Comparison of ENCODE assay signal across 23 cellular contexts in genomic region chr1:3375256-3375655, GRCh38.
DNase-seq lines count a peak whose midpoint lies in the region; ATAC-seq and TF ChIP-seq lines count a peak whose summit lies in the region.
"Had no signal": no experiment of that assay in that cellular context is flagged by ENCODE, and none has a peak within 500 bp of the region (broad histone marks: within the 10 kb centered on the region; RNA-seq: fewer than 3 reads in every experiment).

No MANE protein-coding gene starts in this region.

- ATAC-seq in HG03039 (IDR thresholded peaks at IDR 0.05; ENCODE audit: unreplicated experiment) (no peak), HG03097 (IDR thresholded peaks at IDR 0.05; ENCODE audit: low FRiP score, unreplicated experiment) (no peak)
- no peak for ATAC-seq in activated T-cell treated with anti-CD3 and anti-CD28 coated beads, Interleukin-2, amount 50 U/mL, for 4 hours
- ATAC-seq: CD8-positive, alpha-beta T cell; GM12878; Panc1 had no signal

- H3K27ac Mint-ChIP-seq in HFFc6 = no peak overlapping the region
- H3K27ac Mint-ChIP-seq: B cell; CD8-positive, alpha-beta T cell had no signal

- no peaks in the 10 kb centered on the region for H3K36me3 ChIP-seq in neuronal stem cell (replicated peaks in 1 of 2; ENCODE audit: control insufficient read depth in 2 of 2, insufficient read depth in 2 of 2, low read length in 2 of 2)
- H3K36me3 ChIP-seq: MG63 had no signal

- H3K4me3 ChIP-seq in astrocyte of the spinal cord (ENCODE audit: low read depth, low read length) (no peak overlapping the region), neuronal stem cell (ENCODE audit: low read length in 2 of 2) (no peak overlapping the region)
- H3K4me3 ChIP-seq: GM12878, MG63 had no signal

- no peaks in the 10 kb centered on the region for H3K79me1 ChIP-seq in neuronal stem cell (ENCODE audit: low read depth, low read length)

- no peak overlapping the region for H3K4me3 Mint-ChIP-seq in HFFc6
- no peak overlapping the region for H3K4me3 Mint-ChIP-seq in activated T-cell treated with anti-CD3 and anti-CD28 coated beads, Interleukin-2, amount 50 U/mL, for 4 hours
- H3K4me3 Mint-ChIP-seq: B cell; CD8-positive, alpha-beta T cell had no signal

- peak overlapping the region; percentile 37 for H3K4ac ChIP-seq in neuronal stem cell (ENCODE audit: low read length)

- no peak overlapping the region for H2BK5ac ChIP-seq in neuronal stem cell (ENCODE audit: low read length)

- peaks cover 12% of the 10 kb centered on the region for H3K4me1 Mint-ChIP-seq in HFFc6 (ENCODE audit: low read depth)
- H3K4me1 Mint-ChIP-seq in activated T-cell treated with anti-CD3 and anti-CD28 coated beads, Interleukin-2, amount 50 U/mL, for 4 hours (ENCODE audit: low read depth) = peaks cover 13% of the 10 kb centered on the region
- H3K4me1 Mint-ChIP-seq: B cell had no signal

- no peaks in the 10 kb centered on the region for H3K36me3 Mint-ChIP-seq in HFFc6 (ENCODE audit: low read depth)
- no peaks in the 10 kb centered on the region for H3K36me3 Mint-ChIP-seq in activated T-cell treated with anti-CD3 and anti-CD28 coated beads, Interleukin-2, amount 50 U/mL, for 4 hours (ENCODE audit: insufficient read depth)
- H3K36me3 Mint-ChIP-seq: CD8-positive, alpha-beta T cell had no signal

- no peak overlapping the region for H3K27ac ChIP-seq in neuronal stem cell (replicated peaks; ENCODE audit: low read length)
- H3K27ac ChIP-seq: C4-2B had no signal

- H4K8ac ChIP-seq in neuronal stem cell (ENCODE audit: low read depth, low read length) = no peak overlapping the region

- peaks cover 0 to 4% of the 10 kb centered on the region in 2 donors for H3K9me3 ChIP-seq in neuronal stem cell (replicated peaks in 1 of 2; ENCODE audit: control insufficient read depth in 2 of 2, insufficient read depth in 1 of 2, low read depth in 1 of 2, low read length in 2 of 2)
- H3K9me3 ChIP-seq: Caco-2, MG63, SK-N-SH had no signal

- peak overlapping the region; percentile 88 for H2AK5ac ChIP-seq in neuronal stem cell (ENCODE audit: low read depth, low read length)

- H2BK15ac ChIP-seq in neuronal stem cell (ENCODE audit: low read length) = no peak overlapping the region

- no peak overlapping the region for H2BK12ac ChIP-seq in neuronal stem cell (ENCODE audit: low read length)

- TF ChIP-seq CTCF in HFFc6 (IDR thresholded peaks at IDR 0.05) = no peak
- no peak for TF ChIP-seq CTCF in astrocyte of the spinal cord (IDR thresholded peaks at IDR 0.05; ENCODE audit: low read depth, low read length)

- in situ Hi-C loops in astrocyte of the spinal cord (cut with HindIII; ENCODE audit: low sequenced_read_pairs) = no loop called here

- H3K9ac ChIP-seq in neuronal stem cell (ENCODE audit: low read depth, low read length, poor library complexity) = no peak overlapping the region
- H3K9ac ChIP-seq: SK-N-SH had no signal

- no peak overlapping the region for H4K91ac ChIP-seq in neuronal stem cell (ENCODE audit: low read depth, low read length, poor library complexity)

- peak overlapping the region; percentile 80 for H3K18ac ChIP-seq in neuronal stem cell (ENCODE audit: low read length)

- WGBS in neuronal stem cell (ENCODE audit: extremely low coverage in 2 of 2, insufficient read length in 2 of 2, insufficient replicate concordance in 1 of 2), 2 donors = no CpG with 5 or more reads among the region's 11 CpGs

- H3K23ac ChIP-seq in neuronal stem cell (ENCODE audit: low read depth, low read length, poor library complexity) = peak overlapping the region; percentile 16

- H3K4me1 ChIP-seq in neuronal stem cell (ENCODE audit: control insufficient read depth in 2 of 2, insufficient read depth in 1 of 2, low read depth in 1 of 2, low read length in 2 of 2) = no peaks in the 10 kb centered on the region
- H3K4me1 ChIP-seq: Caco-2 had no signal

- DNase-seq in Daoy (ENCODE audit: low read depth) (peak; percentile 35), HFFc6 (peak; percentile 12), astrocyte of the spinal cord (ENCODE audit: low read depth, low spot score) (peak; percentile 34), neuronal stem cell (ENCODE audit: low spot score) (no peak)
- no peak for DNase-seq in activated T-cell treated with anti-CD3 and anti-CD28 coated beads, Interleukin-2, amount 50 U/mL, for 4 hours
- DNase-seq: Caco-2; CD8-positive, alpha-beta T cell; EL; GDM1; HCEC 1CT; KBM-7; MG63; NCI-H1694; NCI-H2081; NCI-H2227 treated with DMSO at 0.1 percent for 48 hours; NCI-H526 treated with DMSO at 0.1 percent for 48 hours; SK-N-SH had no signal

- H3K4me2 ChIP-seq in neuronal stem cell (ENCODE audit: insufficient read depth, low read length, poor library complexity, severe bottlenecking) = no peak overlapping the region
- H3K4me2 ChIP-seq: SK-N-SH had no signal

- H3K27me3 ChIP-seq in neuronal stem cell (ENCODE audit: control insufficient read depth in 3 of 3, insufficient read depth in 3 of 3, low read depth in 1 of 3, low read length in 3 of 3) = peaks cover 0 to 26% (median 0%) of the 10 kb centered on the region in 3 experiments
- H3K27me3 ChIP-seq: MG63 had no signal

- no peak overlapping the region for H2AFZ ChIP-seq in neuronal stem cell (ENCODE audit: low read length)

- H2BK120ac ChIP-seq in neuronal stem cell (ENCODE audit: low read depth, low read length) = no peak overlapping the region

- H3K9me3 Mint-ChIP-seq in HFFc6 = no peaks in the 10 kb centered on the region
- no peaks in the 10 kb centered on the region for H3K9me3 Mint-ChIP-seq in activated T-cell treated with anti-CD3 and anti-CD28 coated beads, Interleukin-2, amount 50 U/mL, for 4 hours
- H3K9me3 Mint-ChIP-seq: CD8-positive, alpha-beta T cell had no signal

- H3K14ac ChIP-seq in neuronal stem cell (ENCODE audit: low read length) = peak overlapping the region; percentile 17

- peaks cover 26% of the 10 kb centered on the region for H3K27me3 Mint-ChIP-seq in HFFc6 (ENCODE audit: insufficient read depth)
- peaks cover 13% of the 10 kb centered on the region for H3K27me3 Mint-ChIP-seq in activated T-cell treated with anti-CD3 and anti-CD28 coated beads, Interleukin-2, amount 50 U/mL, for 4 hours (ENCODE audit: low read depth)
- H3K27me3 Mint-ChIP-seq: B cell had no signal

Comparison
In these comparisons a context has a peak if more than half of its experiments do, and no peak if none do; other contexts are left out.
1. DNase-seq: peak in Daoy (single experiment), HFFc6 (single experiment) and astrocyte of the spinal cord (single experiment); none in neuronal stem cell (single experiment) and activated T-cell treated with anti-CD3 and anti-CD28 coated beads, Interleukin-2, amount 50 U/mL, for 4 hours (single experiment).